ENCODE assay signal across 2 cellular contexts in the genomic region with DNA sequence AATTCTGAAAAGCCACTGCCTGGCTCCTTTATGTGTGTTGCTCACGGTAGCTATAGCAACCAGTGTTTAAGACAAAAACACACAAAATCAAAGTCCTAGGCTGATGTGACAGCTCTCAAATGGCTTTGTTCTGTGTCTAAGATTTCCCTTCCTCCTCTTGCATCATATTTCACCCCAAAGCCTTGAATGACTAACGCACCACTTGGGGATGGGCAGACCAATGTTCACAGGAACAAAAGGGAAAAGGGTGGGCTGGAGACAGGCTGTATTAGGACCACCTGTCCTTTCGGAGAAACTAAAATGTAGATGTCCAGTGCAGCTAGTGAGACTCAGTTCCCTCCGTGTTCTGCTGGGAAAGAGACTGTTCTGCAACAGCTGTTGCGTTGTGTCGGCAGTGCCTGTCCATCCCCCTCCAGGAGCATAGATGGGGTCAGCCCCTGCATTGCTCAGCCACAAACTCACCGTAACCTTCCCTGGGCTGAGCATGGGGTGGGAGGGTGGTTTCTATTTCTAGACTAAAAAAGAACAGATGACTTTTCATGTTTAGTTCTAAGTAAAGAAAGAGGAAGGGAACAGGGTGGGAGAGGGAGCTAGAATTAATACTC.
TF ChIP-seq lines count a peak whose summit lies in the region.

No MANE protein-coding gene starts in this region.

TF ChIP-seq in GM12878, 131 proteins besides CTCF, POLR2A, EP300 and RAD21 (continued from another document):
- TF ChIP-seq, protein P1, sequence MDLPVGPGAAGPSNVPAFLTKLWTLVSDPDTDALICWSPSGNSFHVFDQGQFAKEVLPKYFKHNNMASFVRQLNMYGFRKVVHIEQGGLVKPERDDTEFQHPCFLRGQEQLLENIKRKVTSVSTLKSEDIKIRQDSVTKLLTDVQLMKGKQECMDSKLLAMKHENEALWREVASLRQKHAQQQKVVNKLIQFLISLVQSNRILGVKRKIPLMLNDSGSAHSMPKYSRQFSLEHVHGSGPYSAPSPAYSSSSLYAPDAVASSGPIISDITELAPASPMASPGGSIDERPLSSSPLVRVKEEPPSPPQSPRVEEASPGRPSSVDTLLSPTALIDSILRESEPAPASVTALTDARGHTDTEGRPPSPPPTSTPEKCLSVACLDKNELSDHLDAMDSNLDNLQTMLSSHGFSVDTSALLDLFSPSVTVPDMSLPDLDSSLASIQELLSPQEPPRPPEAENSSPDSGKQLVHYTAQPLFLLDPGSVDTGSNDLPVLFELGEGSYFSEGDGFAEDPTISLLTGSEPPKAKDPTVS (IDR thresholded peaks at IDR 0.05; ENCODE audit: low read depth, low read length), result no peak
- TF ChIP-seq ETV6 (conservative IDR thresholded peaks at IDR 0.05 in 1 of 2, IDR thresholded peaks at IDR 0.05 in 1 of 2; ENCODE audit: borderline replicate concordance in 1 of 2, low read depth in 1 of 2) (no peak), ZNF24 (IDR thresholded peaks at IDR 0.05) (no peak), CREB1 (IDR thresholded peaks at IDR 0.05; ENCODE audit: low read depth) (0 out of 2 replicates have a peak, but pooled peaks have one; percentile 20), PAX8 (IDR thresholded peaks at IDR 0.05) (no peak), STAT3 (IDR thresholded peaks at IDR 0.05; ENCODE audit: low read depth, low read length) (no peak), RCOR1 (conservative IDR thresholded peaks at IDR 0.05; ENCODE audit: low read depth, low read length) (no peak), NFXL1 (IDR thresholded peaks at IDR 0.05; ENCODE audit: borderline replicate concordance) (no peak), POLR2AphosphoS2 (IDR thresholded peaks at IDR 0.05; ENCODE audit: low read depth, low read length) (no peak), IKZF2 (IDR thresholded peaks at IDR 0.05) (0 out of 4 replicates have a peak, but pooled peaks of 1 of the 2 experiments have one; percentile 23)
- TF ChIP-seq, protein P2, sequence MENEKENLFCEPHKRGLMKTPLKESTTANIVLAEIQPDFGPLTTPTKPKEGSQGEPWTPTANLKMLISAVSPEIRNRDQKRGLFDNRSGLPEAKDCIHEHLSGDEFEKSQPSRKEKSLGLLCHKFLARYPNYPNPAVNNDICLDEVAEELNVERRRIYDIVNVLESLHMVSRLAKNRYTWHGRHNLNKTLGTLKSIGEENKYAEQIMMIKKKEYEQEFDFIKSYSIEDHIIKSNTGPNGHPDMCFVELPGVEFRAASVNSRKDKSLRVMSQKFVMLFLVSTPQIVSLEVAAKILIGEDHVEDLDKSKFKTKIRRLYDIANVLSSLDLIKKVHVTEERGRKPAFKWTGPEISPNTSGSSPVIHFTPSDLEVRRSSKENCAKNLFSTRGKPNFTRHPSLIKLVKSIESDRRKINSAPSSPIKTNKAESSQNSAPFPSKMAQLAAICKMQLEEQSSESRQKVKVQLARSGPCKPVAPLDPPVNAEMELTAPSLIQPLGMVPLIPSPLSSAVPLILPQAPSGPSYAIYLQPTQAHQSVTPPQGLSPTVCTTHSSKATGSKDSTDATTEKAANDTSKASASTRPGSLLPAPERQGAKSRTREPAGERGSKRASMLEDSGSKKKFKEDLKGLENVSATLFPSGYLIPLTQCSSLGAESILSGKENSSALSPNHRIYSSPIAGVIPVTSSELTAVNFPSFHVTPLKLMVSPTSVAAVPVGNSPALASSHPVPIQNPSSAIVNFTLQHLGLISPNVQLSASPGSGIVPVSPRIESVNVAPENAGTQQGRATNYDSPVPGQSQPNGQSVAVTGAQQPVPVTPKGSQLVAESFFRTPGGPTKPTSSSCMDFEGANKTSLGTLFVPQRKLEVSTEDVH (IDR thresholded peaks at IDR 0.05; ENCODE audit: low read depth, partially characterized antibody), result no peak
- TF ChIP-seq, protein P3, sequence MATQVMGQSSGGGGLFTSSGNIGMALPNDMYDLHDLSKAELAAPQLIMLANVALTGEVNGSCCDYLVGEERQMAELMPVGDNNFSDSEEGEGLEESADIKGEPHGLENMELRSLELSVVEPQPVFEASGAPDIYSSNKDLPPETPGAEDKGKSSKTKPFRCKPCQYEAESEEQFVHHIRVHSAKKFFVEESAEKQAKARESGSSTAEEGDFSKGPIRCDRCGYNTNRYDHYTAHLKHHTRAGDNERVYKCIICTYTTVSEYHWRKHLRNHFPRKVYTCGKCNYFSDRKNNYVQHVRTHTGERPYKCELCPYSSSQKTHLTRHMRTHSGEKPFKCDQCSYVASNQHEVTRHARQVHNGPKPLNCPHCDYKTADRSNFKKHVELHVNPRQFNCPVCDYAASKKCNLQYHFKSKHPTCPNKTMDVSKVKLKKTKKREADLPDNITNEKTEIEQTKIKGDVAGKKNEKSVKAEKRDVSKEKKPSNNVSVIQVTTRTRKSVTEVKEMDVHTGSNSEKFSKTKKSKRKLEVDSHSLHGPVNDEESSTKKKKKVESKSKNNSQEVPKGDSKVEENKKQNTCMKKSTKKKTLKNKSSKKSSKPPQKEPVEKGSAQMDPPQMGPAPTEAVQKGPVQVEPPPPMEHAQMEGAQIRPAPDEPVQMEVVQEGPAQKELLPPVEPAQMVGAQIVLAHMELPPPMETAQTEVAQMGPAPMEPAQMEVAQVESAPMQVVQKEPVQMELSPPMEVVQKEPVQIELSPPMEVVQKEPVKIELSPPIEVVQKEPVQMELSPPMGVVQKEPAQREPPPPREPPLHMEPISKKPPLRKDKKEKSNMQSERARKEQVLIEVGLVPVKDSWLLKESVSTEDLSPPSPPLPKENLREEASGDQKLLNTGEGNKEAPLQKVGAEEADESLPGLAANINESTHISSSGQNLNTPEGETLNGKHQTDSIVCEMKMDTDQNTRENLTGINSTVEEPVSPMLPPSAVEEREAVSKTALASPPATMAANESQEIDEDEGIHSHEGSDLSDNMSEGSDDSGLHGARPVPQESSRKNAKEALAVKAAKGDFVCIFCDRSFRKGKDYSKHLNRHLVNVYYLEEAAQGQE (IDR thresholded peaks at IDR 0.05; ENCODE audit: low read depth, low read length), result no peak
TF ChIP-seq in GM12878: peak in this region for 17.

TF ChIP-seq in HepG2, 621 proteins besides CTCF, POLR2A, EP300 and RAD21 (continued from another document and continues in another):
- TF ChIP-seq, protein P4, sequence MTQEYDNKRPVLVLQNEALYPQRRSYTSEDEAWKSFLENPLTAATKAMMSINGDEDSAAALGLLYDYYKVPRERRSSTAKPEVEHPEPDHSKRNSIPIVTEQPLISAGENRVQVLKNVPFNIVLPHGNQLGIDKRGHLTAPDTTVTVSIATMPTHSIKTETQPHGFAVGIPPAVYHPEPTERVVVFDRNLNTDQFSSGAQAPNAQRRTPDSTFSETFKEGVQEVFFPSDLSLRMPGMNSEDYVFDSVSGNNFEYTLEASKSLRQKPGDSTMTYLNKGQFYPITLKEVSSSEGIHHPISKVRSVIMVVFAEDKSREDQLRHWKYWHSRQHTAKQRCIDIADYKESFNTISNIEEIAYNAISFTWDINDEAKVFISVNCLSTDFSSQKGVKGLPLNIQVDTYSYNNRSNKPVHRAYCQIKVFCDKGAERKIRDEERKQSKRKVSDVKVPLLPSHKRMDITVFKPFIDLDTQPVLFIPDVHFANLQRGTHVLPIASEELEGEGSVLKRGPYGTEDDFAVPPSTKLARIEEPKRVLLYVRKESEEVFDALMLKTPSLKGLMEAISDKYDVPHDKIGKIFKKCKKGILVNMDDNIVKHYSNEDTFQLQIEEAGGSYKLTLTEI (CRISPR knock-in tag; conservative IDR thresholded peaks at IDR 0.05), result no peak
- TF ChIP-seq NR2F6 (IDR thresholded peaks at IDR 0.05) (0 out of 2 replicates have a peak, but pooled peaks have one; percentile 17), NR2F6 (CRISPR knock-in tag; IDR thresholded peaks at IDR 0.05) (no peak), ZNF501 (CRISPR knock-in tag; IDR thresholded peaks at IDR 0.05) (no peak), MEIS2 (CRISPR knock-in tag; IDR thresholded peaks at IDR 0.05) (peak; percentile 68; the same call in 1 of the 2 replicates), MEIS1 (CRISPR knock-in tag; IDR thresholded peaks at IDR 0.05; ENCODE audit: borderline replicate concordance) (peak; percentile 86; the same call in 1 of the 2 replicates), DMAP1 (CRISPR knock-in tag; IDR thresholded peaks at IDR 0.05) (peak; percentile 48; the same call in 1 of the 2 replicates), ZNF761 (CRISPR knock-in tag; conservative IDR thresholded peaks at IDR 0.05) (0 out of 2 replicates have a peak, but pooled peaks have one; percentile 24), KDM5B (CRISPR knock-in tag; IDR thresholded peaks at IDR 0.05; ENCODE audit: borderline replicate concordance) (no peak), HMG20B (CRISPR knock-in tag; conservative IDR thresholded peaks at IDR 0.05) (0 out of 2 replicates have a peak, but pooled peaks have one; percentile 46), ZNF264 (CRISPR knock-in tag; IDR thresholded peaks at IDR 0.05) (0 out of 2 replicates have a peak, but pooled peaks have one; percentile 43), CREB1 (IDR thresholded peaks at IDR 0.05) (no peak), CREB1 (CRISPR knock-in tag; IDR thresholded peaks at IDR 0.05) (0 out of 2 replicates have a peak, but pooled peaks have one; percentile 28), CREM (IDR thresholded peaks at IDR 0.05) (0 out of 2 replicates have a peak, but pooled peaks have one; percentile 36), CREM (CRISPR knock-in tag; IDR thresholded peaks at IDR 0.05) (no peak), HDAC1 (CRISPR knock-in tag; IDR thresholded peaks at IDR 0.05) (no peak), ZNF24 (IDR thresholded peaks at IDR 0.05) (no peak), ZMYM3 (CRISPR knock-in tag; IDR thresholded peaks at IDR 0.05) (peak; percentile 42; the same call in 1 of the 2 replicates), PPARG (CRISPR knock-in tag; conservative IDR thresholded peaks at IDR 0.05) (0 out of 2 replicates have a peak, but pooled peaks have one; percentile 50), NFE2L1 (CRISPR knock-in tag; IDR thresholded peaks at IDR 0.05; ENCODE audit: borderline replicate concordance) (no peak), SP1 (IDR thresholded peaks at IDR 0.05) (no peak), SP1 (CRISPR knock-in tag; IDR thresholded peaks at IDR 0.05) (no peak), SALL1 (CRISPR knock-in tag; IDR thresholded peaks at IDR 0.05) (peak; percentile 75), GFI1 (CRISPR knock-in tag; IDR thresholded peaks at IDR 0.05; ENCODE audit: borderline replicate concordance) (peak; percentile 96), NFYB (CRISPR knock-in tag; IDR thresholded peaks at IDR 0.05) (no peak), THAP11 (CRISPR knock-in tag; IDR thresholded peaks at IDR 0.05) (peak; percentile 45), REPIN1 (CRISPR knock-in tag; IDR thresholded peaks at IDR 0.05; ENCODE audit: borderline replicate concordance, low read depth) (peak; percentile 49; the same call in 1 of the 2 replicates), ZNF878 (CRISPR knock-in tag; IDR thresholded peaks at IDR 0.05) (no peak), ZNF644 (CRISPR knock-in tag; IDR thresholded peaks at IDR 0.05; ENCODE audit: low read depth) (peak; percentile 77; the same call in 1 of the 2 replicates), ZNF10 (CRISPR knock-in tag; IDR thresholded peaks at IDR 0.05; ENCODE audit: borderline replicate concordance, low read depth) (no peak), ZNF205 (CRISPR knock-in tag; IDR thresholded peaks at IDR 0.05) (0 out of 2 replicates have a peak, but pooled peaks have one; percentile 25), ARNT2 (CRISPR knock-in tag; IDR thresholded peaks at IDR 0.05; ENCODE audit: low read depth) (0 out of 2 replicates have a peak, but pooled peaks have one; percentile 22), FLYWCH1 (CRISPR knock-in tag; IDR thresholded peaks at IDR 0.05) (no peak), SOX13 (IDR thresholded peaks at IDR 0.05) (peak; percentile 56), SOX13 (CRISPR knock-in tag; conservative IDR thresholded peaks at IDR 0.05 in 1 of 2, IDR thresholded peaks at IDR 0.05 in 1 of 2) (peak in 1 of 2 experiments; percentile 93; a peak in 2 of 4 replicates), SIX1 (CRISPR knock-in tag; IDR thresholded peaks at IDR 0.05; ENCODE audit: borderline replicate concordance) (peak; percentile 79; the same call in 1 of the 2 replicates), RFX5 (IDR thresholded peaks at IDR 0.05; ENCODE audit: low read depth, low read length) (no peak; the same call in 1 of the 2 replicates), CEBPB (IDR thresholded peaks at IDR 0.05; ENCODE audit: borderline replicate concordance, low read depth, low read length) (peak; percentile 97)
- TF ChIP-seq, protein P5, sequence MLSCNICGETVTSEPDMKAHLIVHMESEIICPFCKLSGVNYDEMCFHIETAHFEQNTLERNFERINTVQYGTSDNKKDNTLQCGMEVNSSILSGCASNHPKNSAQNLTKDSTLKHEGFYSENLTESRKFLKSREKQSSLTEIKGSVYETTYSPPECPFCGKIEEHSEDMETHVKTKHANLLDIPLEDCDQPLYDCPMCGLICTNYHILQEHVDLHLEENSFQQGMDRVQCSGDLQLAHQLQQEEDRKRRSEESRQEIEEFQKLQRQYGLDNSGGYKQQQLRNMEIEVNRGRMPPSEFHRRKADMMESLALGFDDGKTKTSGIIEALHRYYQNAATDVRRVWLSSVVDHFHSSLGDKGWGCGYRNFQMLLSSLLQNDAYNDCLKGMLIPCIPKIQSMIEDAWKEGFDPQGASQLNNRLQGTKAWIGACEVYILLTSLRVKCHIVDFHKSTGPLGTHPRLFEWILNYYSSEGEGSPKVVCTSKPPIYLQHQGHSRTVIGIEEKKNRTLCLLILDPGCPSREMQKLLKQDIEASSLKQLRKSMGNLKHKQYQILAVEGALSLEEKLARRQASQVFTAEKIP (CRISPR knock-in tag; IDR thresholded peaks at IDR 0.05; ENCODE audit: borderline replicate concordance), result no peak
- TF ChIP-seq, protein P6, sequence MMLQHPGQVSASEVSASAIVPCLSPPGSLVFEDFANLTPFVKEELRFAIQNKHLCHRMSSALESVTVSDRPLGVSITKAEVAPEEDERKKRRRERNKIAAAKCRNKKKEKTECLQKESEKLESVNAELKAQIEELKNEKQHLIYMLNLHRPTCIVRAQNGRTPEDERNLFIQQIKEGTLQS (CRISPR knock-in tag; IDR thresholded peaks at IDR 0.05), result peak; percentile 58; the same call in 1 of the 2 replicates
- TF ChIP-seq, protein P7, sequence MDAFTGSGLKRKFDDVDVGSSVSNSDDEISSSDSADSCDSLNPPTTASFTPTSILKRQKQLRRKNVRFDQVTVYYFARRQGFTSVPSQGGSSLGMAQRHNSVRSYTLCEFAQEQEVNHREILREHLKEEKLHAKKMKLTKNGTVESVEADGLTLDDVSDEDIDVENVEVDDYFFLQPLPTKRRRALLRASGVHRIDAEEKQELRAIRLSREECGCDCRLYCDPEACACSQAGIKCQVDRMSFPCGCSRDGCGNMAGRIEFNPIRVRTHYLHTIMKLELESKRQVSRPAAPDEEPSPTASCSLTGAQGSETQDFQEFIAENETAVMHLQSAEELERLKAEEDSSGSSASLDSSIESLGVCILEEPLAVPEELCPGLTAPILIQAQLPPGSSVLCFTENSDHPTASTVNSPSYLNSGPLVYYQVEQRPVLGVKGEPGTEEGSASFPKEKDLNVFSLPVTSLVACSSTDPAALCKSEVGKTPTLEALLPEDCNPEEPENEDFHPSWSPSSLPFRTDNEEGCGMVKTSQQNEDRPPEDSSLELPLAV (CRISPR knock-in tag; conservative IDR thresholded peaks at IDR 0.05; ENCODE audit: low read depth), result no peak
- TF ChIP-seq, protein P8, sequence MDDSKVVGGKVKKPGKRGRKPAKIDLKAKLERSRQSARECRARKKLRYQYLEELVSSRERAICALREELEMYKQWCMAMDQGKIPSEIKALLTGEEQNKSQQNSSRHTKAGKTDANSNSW (CRISPR knock-in tag; IDR thresholded peaks at IDR 0.05; ENCODE audit: borderline replicate concordance), result no peak
- TF ChIP-seq, protein P9, sequence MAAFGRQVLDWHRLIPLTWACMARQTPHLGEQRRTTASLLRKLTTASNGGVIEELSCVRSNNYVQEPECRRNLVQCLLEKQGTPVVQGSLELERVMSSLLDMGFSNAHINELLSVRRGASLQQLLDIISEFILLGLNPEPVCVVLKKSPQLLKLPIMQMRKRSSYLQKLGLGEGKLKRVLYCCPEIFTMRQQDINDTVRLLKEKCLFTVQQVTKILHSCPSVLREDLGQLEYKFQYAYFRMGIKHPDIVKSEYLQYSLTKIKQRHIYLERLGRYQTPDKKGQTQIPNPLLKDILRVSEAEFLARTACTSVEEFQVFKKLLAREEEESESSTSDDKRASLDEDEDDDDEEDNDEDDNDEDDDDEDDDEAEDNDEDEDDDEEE (CRISPR knock-in tag; IDR thresholded peaks at IDR 0.05), result 0 out of 2 replicates have a peak, but pooled peaks have one; percentile 55
